ENCODE assay signal across 2 cellular contexts in the genomic region with DNA sequence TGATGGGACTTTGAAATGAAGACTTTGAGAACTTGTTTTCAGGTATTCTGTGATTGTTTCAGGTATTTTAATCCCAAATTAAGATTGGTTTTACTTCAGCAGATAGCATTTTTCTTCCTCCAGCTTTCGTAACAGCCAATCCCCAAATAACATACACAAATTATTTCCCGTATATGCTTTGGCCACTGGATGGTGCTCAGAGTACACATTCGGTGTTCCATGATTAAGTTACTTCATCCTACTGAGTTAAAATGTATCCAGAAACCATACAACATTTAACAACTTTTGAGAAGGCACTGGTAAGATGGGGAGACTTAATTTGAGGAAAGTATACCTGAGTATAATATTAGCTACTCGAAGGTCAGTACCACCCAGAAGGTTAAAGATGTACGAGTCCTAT.
TF ChIP-seq lines count a peak whose summit lies in the region.

No MANE protein-coding gene starts in this region.

TF ChIP-seq in IMR-90, 13 proteins besides CTCF, POLR2A, EP300 and RAD21:
- TF ChIP-seq BHLHE40 (IDR thresholded peaks at IDR 0.05; ENCODE audit: low read depth, low read length), result no peak
- TF ChIP-seq CHD1 (IDR thresholded peaks at IDR 0.05; ENCODE audit: low read depth, low read length), result no peak
- TF ChIP-seq, protein P1, sequence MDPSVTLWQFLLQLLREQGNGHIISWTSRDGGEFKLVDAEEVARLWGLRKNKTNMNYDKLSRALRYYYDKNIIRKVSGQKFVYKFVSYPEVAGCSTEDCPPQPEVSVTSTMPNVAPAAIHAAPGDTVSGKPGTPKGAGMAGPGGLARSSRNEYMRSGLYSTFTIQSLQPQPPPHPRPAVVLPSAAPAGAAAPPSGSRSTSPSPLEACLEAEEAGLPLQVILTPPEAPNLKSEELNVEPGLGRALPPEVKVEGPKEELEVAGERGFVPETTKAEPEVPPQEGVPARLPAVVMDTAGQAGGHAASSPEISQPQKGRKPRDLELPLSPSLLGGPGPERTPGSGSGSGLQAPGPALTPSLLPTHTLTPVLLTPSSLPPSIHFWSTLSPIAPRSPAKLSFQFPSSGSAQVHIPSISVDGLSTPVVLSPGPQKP (IDR thresholded peaks at IDR 0.05; ENCODE audit: borderline replicate concordance, low read depth, low read length), result no peak

TF ChIP-seq in GM12878, 131 proteins besides CTCF, POLR2A, EP300 and RAD21:
- no peak for TF ChIP-seq STAT3 (IDR thresholded peaks at IDR 0.05; ENCODE audit: low read depth, low read length)
- TF ChIP-seq TAF1 (IDR thresholded peaks at IDR 0.05; ENCODE audit: borderline replicate concordance, low read depth, low read length), result no peak
- no peak for TF ChIP-seq NKRF (conservative IDR thresholded peaks at IDR 0.05)
